ENCODE assay signal across 1 cellular context in genomic region chr21:39124852-39125251, GRCh38.
TF ChIP-seq lines count a peak whose summit lies in the region.

No MANE protein-coding gene starts in this region.

TF ChIP-seq in IMR-90, 13 proteins besides CTCF, POLR2A, EP300 and RAD21:
- TF ChIP-seq FOS (IDR thresholded peaks at IDR 0.05; ENCODE audit: low read depth, low read length) (no peak), CHD1 (IDR thresholded peaks at IDR 0.05; ENCODE audit: low read depth, low read length) (no peak), BHLHE40 (IDR thresholded peaks at IDR 0.05; ENCODE audit: low read depth, low read length) (no peak), NFE2L2 (IDR thresholded peaks at IDR 0.05; ENCODE audit: low read depth, low read length) (no peak), SMC3 (IDR thresholded peaks at IDR 0.05; ENCODE audit: low read depth, low read length) (no peak)
